34 cellular contexts compared by ENCODE assay signal in the genomic region with DNA sequence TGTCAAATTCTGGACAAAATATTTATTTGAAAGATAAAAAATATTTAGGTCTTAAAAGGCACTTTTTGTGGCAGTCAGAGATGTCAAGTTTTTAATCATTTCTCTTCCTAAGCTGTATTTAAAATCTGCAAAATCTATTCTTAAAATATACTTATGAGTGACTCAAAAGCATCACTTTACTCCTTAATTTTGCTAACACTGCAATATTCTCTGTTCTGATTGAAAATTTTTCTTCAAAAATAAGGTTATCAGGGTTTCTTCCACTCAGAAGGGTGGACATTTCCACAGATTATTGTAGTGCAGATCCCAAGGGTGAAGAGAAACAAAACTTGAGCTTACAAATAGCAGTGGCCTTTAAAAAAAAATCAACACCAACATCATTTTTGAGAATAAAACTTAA. TPM values are rescaled to one million over a fixed set of nuclear protein-coding genes. Genes with fewer than 3 reads are reported as not detected.
DNase-seq lines count a peak whose midpoint lies in the region; ATAC-seq and TF ChIP-seq lines count a peak whose summit lies in the region.
"Had no signal": no experiment of that assay in that cellular context is flagged by ENCODE, and none has a peak within 500 bp of the region (broad histone marks: within the 10 kb centered on the region; RNA-seq: fewer than 3 reads in every experiment).

No MANE protein-coding gene starts in this region.

- H3K79me2 ChIP-seq in PC-3 (ENCODE audit: low read length), result no peaks in the 10 kb centered on the region

- TF ChIP-seq CTCF in heart left ventricle (IDR thresholded peaks at IDR 0.05) (no peak), Peyer's patch (IDR thresholded peaks at IDR 0.05) (no peak), transverse colon (IDR thresholded peaks at IDR 0.05) (no peak), ovary (IDR thresholded peaks at IDR 0.05) (no peak), PC-3 (conservative IDR thresholded peaks at IDR 0.05; ENCODE audit: low read depth, low read length) (no peak)

- H3K4me3 ChIP-seq in heart left ventricle (no peak overlapping the region), right cardiac atrium (ENCODE audit: low read length) (no peak overlapping the region), Peyer's patch (no peak overlapping the region), transverse colon (no peak overlapping the region), ovary (no peak overlapping the region), PC-3 (ENCODE audit: low read length) (no peak overlapping the region)
- H3K4me3 ChIP-seq: gastrocnemius medialis, upper lobe of right lung had no signal

- DNase-seq in heart left ventricle (no peak), right cardiac atrium (no peak), Peyer's patch (no peak), memory B cell (ENCODE audit: low spot score in 2 of 2) (no peak), transverse colon (no peak), ovary (no peak), PC-3 (no peak), NCI-H524 treated with DMSO at 0.1 percent for 48 hours (lab: John Stamatoyannopoulos, UW) (no peak)
- DNase-seq: 8988T; activated CD4-positive, alpha-beta T cell treated with anti-CD3 and anti-CD28 coated beads for 36 hours; activated CD8-positive, alpha-beta T cell treated with anti-CD3 and anti-CD28 coated beads, Interleukin-2, amount 10 ng/mL, durations not matched to agents 7 days and 5 days; activated effector memory CD4-positive, alpha-beta T cell treated with anti-CD3 and anti-CD28 coated beads, Interleukin-2, amount 50 U/mL, for 16 hours; activated naive CD8-positive, alpha-beta T cell treated with anti-CD3 and anti-CD28 coated beads for 36 hours; activated T-cell treated with anti-CD3 and anti-CD28 coated beads for 4 hours; aorta; CD4-positive, alpha-beta T cell; DMS153; gastrocnemius medialis; GOT3; HFFc6; hypothalamus; immature natural killer cell; NCI-H1105; NCI-H2029; NCI-H69; retina; SK-N-SH; stimulated activated CD4-positive, alpha-beta T cell treated with anti-CD3 and anti-CD28 coated beads, Interleukin-12 subunit alpha, Interleukin-12 subunit beta, amount 100 ng/mL, for 4 hours; stimulated activated CD4-positive, alpha-beta T cell treated with anti-CD3 and anti-CD28 coated beads, Interleukin-4, amount 100 ng/mL, for 1 hour; upper lobe of right lung had no signal

- H3K9me2 ChIP-seq in PC-3 (replicated peaks; ENCODE audit: low read length), result no peaks in the 10 kb centered on the region
- H3K9me2 ChIP-seq: SK-N-SH had no signal

- H3K27me3 ChIP-seq in heart left ventricle (no peaks in the 10 kb centered on the region), right cardiac atrium (ENCODE audit: control insufficient read depth, insufficient read depth) (no peaks in the 10 kb centered on the region), Peyer's patch (no peaks in the 10 kb centered on the region), transverse colon (no peaks in the 10 kb centered on the region), ovary (no peaks in the 10 kb centered on the region), PC-3 (ENCODE audit: low read length) (no peaks in the 10 kb centered on the region)
- H3K27me3 ChIP-seq: gastrocnemius medialis, upper lobe of right lung had no signal

- no peaks in the 10 kb centered on the region for H3K36me3 ChIP-seq in heart left ventricle
- no peaks in the 10 kb centered on the region for H3K36me3 ChIP-seq in Peyer's patch
- H3K36me3 ChIP-seq in transverse colon, result no peaks in the 10 kb centered on the region
- no peaks in the 10 kb centered on the region for H3K36me3 ChIP-seq in ovary
- H3K36me3 ChIP-seq in PC-3 (ENCODE audit: low read depth, low read length), result no peaks in the 10 kb centered on the region
- H3K36me3 ChIP-seq: gastrocnemius medialis, upper lobe of right lung had no signal

- H3K9me3 ChIP-seq in heart left ventricle (no peaks in the 10 kb centered on the region), right cardiac atrium (ENCODE audit: control insufficient read depth, low read length) (no peaks in the 10 kb centered on the region), Peyer's patch (no peaks in the 10 kb centered on the region), transverse colon (no peaks in the 10 kb centered on the region), ovary (no peaks in the 10 kb centered on the region), PC-3 (ENCODE audit: low read length) (no peaks in the 10 kb centered on the region)
- H3K9me3 ChIP-seq: gastrocnemius medialis, SK-N-SH, upper lobe of right lung had no signal

- POLR2A ChIA-PET in PC-3 (lab: Charles Lee; ENCODE audit: unreplicated experiment), result no interaction called here

- H3K4me1 ChIP-seq in heart left ventricle (peaks cover 0 to 46% (median 17%) of the 10 kb centered on the region in 12 donors), right cardiac atrium (ENCODE audit: control insufficient read depth, insufficient read depth, low read length) (peaks cover 5% of the 10 kb centered on the region), Peyer's patch (peaks cover 0 to 33% (median 21%) of the 10 kb centered on the region in 4 donors), transverse colon (peaks cover 10 to 35% (median 25%) of the 10 kb centered on the region in 4 donors), ovary (ENCODE audit: insufficient read depth) (peaks cover 4% of the 10 kb centered on the region), PC-3 (ENCODE audit: insufficient read depth, low read length) (peaks cover 10% of the 10 kb centered on the region)
- H3K4me1 ChIP-seq: gastrocnemius medialis had no signal

- H3F3A ChIP-seq in PC-3 (ENCODE audit: low read length, unreplicated experiment), result no peaks in the 10 kb centered on the region

- H4K20me1 ChIP-seq in PC-3 (ENCODE audit: low read length), result no peaks in the 10 kb centered on the region

- H3K27ac ChIP-seq in heart left ventricle, result peak overlapping the region in 9 of 12 donors; percentile 4 to 59 (median 29)
- H3K27ac ChIP-seq in right cardiac atrium (ENCODE audit: low read length), result no peak overlapping the region
- peak overlapping the region; percentile 2 to 65 (median 6) for H3K27ac ChIP-seq in Peyer's patch
- H3K27ac ChIP-seq in transverse colon, result peak overlapping the region; percentile 45 to 64 (median 52)
- H3K27ac ChIP-seq in ovary, result no peak overlapping the region
- no peak overlapping the region for H3K27ac ChIP-seq in PC-3 (ENCODE audit: low read length)
- H3K27ac ChIP-seq: upper lobe of right lung had no signal

- no peak for TF ChIP-seq POLR2A in heart left ventricle (IDR thresholded peaks at IDR 0.05)
- no peak for TF ChIP-seq POLR2A in Peyer's patch (IDR thresholded peaks at IDR 0.05)
- no peak for TF ChIP-seq POLR2A in transverse colon (IDR thresholded peaks at IDR 0.05)
- TF ChIP-seq POLR2A in ovary (IDR thresholded peaks at IDR 0.05), result no peak

- H3K9ac ChIP-seq in PC-3 (ENCODE audit: low read length), result no peak overlapping the region
- H3K9ac ChIP-seq: SK-N-SH had no signal

- intact Hi-C loops in heart left ventricle (cut with DNase I) (no loop called here), right cardiac atrium (cut with DNase I) (no loop called here), transverse colon (cut with DNase I; ENCODE audit: low total_unique reads) (no loop called here), ovary (cut with DNase I) (no loop called here), PC-3 (cut with micrococcal nuclease) (no loop called here)

- no peaks in the 10 kb centered on the region for H3K27me3 Mint-ChIP-seq in memory B cell
- H3K27me3 Mint-ChIP-seq: CD4-positive, alpha-beta T cell; central memory CD8-positive, alpha-beta T cell had no signal

- H3K9me3 Mint-ChIP-seq in memory B cell, result peaks cover 1% of the 10 kb centered on the region
- H3K9me3 Mint-ChIP-seq: activated naive CD8-positive, alpha-beta T cell treated with anti-CD3 and anti-CD28 coated beads for 36 hours; CD4-positive, alpha-beta T cell; central memory CD8-positive, alpha-beta T cell; natural killer cell treated with Interleukin-12 subunit alpha and Interleukin-12 subunit beta and Interleukin-15 and Interleukin-18, amount 100 ng/mL, for 72 hours had no signal

- no peak overlapping the region for H2AFZ ChIP-seq in PC-3 (ENCODE audit: low read length)

- ATAC-seq in heart left ventricle, result no peak
- no peak for ATAC-seq in right cardiac atrium
- ATAC-seq in memory B cell (ENCODE audit: low read depth), result no peak
- ATAC-seq in PC-3, result no peak
- ATAC-seq: activated CD4-positive, alpha-beta T cell treated with anti-CD3 and anti-CD28 coated beads for 36 hours; activated CD8-positive, alpha-beta T cell treated with anti-CD3 and anti-CD28 coated beads, Interleukin-2, amount 10 ng/mL, durations not matched to agents 7 days and 5 days; gastrocnemius medialis; left lobe of liver; natural killer cell treated with Interleukin-12 subunit alpha and Interleukin-12 subunit beta and Interleukin-15 and Interleukin-18, amount 100 ng/mL, for 72 hours; upper lobe of right lung had no signal

- H3K4me3 Mint-ChIP-seq in memory B cell, result no peak overlapping the region
- H3K4me3 Mint-ChIP-seq: activated CD4-positive, alpha-beta T cell treated with anti-CD3 and anti-CD28 coated beads for 36 hours; activated CD8-positive, alpha-beta T cell treated with anti-CD3 and anti-CD28 coated beads, Interleukin-2, amount 10 ng/mL, durations not matched to agents 7 days and 5 days; activated naive CD8-positive, alpha-beta T cell treated with anti-CD3 and anti-CD28 coated beads for 36 hours; CD4-positive, alpha-beta T cell; central memory CD8-positive, alpha-beta T cell; HFFc6; immature natural killer cell; natural killer cell treated with Interleukin-12 subunit alpha and Interleukin-12 subunit beta and Interleukin-15 and Interleukin-18, amount 100 ng/mL, for 72 hours had no signal

- H3K27ac Mint-ChIP-seq in memory B cell, result peak overlapping the region; percentile 99
- H3K27ac Mint-ChIP-seq: activated CD4-positive, alpha-beta T cell treated with anti-CD3 and anti-CD28 coated beads for 36 hours; activated CD8-positive, alpha-beta T cell treated with anti-CD3 and anti-CD28 coated beads, Interleukin-2, amount 10 ng/mL, durations not matched to agents 7 days and 5 days; CD4-positive, alpha-beta T cell; HFFc6; immature natural killer cell; natural killer cell treated with Interleukin-12 subunit alpha and Interleukin-12 subunit beta and Interleukin-15 and Interleukin-18, amount 100 ng/mL, for 72 hours had no signal

- H3K4me1 Mint-ChIP-seq in memory B cell, result peaks cover 61% of the 10 kb centered on the region
- H3K4me1 Mint-ChIP-seq: immature natural killer cell had no signal

- BruUV-seq in PC-3 (replicated peaks; lab: Mats Ljungman, UMichigan), result no TSS peak

- H3K36me3 Mint-ChIP-seq in memory B cell, result peaks cover 9% of the 10 kb centered on the region
- H3K36me3 Mint-ChIP-seq: activated naive CD8-positive, alpha-beta T cell treated with anti-CD3 and anti-CD28 coated beads for 36 hours; immature natural killer cell; natural killer cell treated with Interleukin-12 subunit alpha and Interleukin-12 subunit beta and Interleukin-15 and Interleukin-18, amount 100 ng/mL, for 72 hours had no signal

- in situ Hi-C loops in transverse colon (cut with MboI; ENCODE audit: low pct_ligation_motif_present in 1 of 4, low pct_unique_long_range_greater_than_20kb in 1 of 4, low sequenced_read_pairs in 3 of 4), result no loop called here

- H3K4me2 ChIP-seq in PC-3 (ENCODE audit: low read length), result no peak overlapping the region
- H3K4me2 ChIP-seq: SK-N-SH had no signal

- CTCF ChIA-PET in PC-3 (lab: Charles Lee), result no interaction called here

- TF ChIP-seq EP300 in transverse colon (IDR thresholded peaks at IDR 0.05; ENCODE audit: low read depth), result no peak
- no peak for TF ChIP-seq EP300 in ovary (IDR thresholded peaks at IDR 0.05)

RNA-seq across cellular contexts. Expression of a gene that starts 27.5 kb away (rescaled TPM):
- total RNA-seq in heart left ventricle (10 to 100 TPM in 6 of 9 donors, 1 to 10 TPM in 3; 6.1 to 27.0 (median 11.8) TPM), right cardiac atrium (10 to 100 TPM in 1 of 4 donors, 1 to 10 TPM in 3; 6.9 to 17.6 (median 7.4) TPM), Peyer's patch (100 to 1,000 TPM in 1 of 4 donors, 10 to 100 TPM in 3; 52.2 to 281 (median 64.6) TPM), transverse colon (10 to 100 TPM; 35.4 to 93.9 (median 58.3) TPM), ovary (10 to 100 TPM in 4 of 7 donors, 1 to 10 TPM in 3; 5.4 to 74.0 (median 14.2) TPM), PC-3 (2014; rRNA removed) (1.3 and 1.4 TPM in 2 replicates)
- polyA plus RNA-seq in heart left ventricle (1 to 10 TPM; 2.2 to 5.3 TPM), right cardiac atrium (2.2 TPM), ovary (10 to 100 TPM in 1 of 2 donors, 1 to 10 TPM in 1; 5.3 to 11.9 TPM)
- total RNA-seq: M059J had no signal

Comparison
In these comparisons a context has a peak if more than half of its experiments do, and no peak if none do; other contexts are left out.
1. H3K27ac ChIP-seq: peak in heart left ventricle (9 of 12), Peyer's patch (4 of 4) and transverse colon (4 of 4); none in right cardiac atrium (single experiment), ovary (0 of 2) and PC-3 (single experiment).